In the genomic region with DNA sequence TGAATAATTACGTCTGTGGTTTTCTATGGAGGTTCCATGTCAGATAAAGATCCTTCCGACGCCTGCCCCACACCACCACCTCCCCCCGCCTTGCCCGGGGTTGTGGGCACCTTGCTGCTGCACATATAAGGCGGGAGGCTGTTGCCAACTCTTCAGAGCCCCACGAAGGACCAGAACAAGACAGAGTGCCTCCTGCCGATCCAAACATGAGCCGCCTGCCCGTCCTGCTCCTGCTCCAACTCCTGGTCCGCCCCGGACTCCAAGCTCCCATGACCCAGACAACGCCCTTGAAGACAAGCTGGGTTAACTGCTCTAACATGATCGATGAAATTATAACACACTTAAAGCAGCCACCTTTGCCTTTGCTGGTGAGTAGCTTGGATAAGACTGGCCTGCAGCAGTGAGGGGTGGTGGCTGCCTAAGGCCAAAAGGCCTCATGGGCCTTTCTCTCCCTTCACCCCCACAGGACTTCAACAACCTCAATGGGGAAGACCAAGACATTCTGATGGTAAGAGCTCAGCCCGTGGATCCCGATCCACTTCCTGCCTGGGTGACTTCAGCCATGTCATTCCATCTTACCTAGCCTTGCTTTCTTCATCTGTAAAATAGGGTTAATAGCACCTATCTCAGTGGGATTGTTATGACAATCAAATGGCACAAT, we compare ENCODE assay signal across 16 cellular contexts. TPM values are rescaled to one million over a fixed set of nuclear protein-coding genes. Genes with fewer than 3 reads are reported as not detected.
DNase-seq lines count a peak whose midpoint lies in the region; ATAC-seq and TF ChIP-seq lines count a peak whose summit lies in the region.
"Had no signal": no experiment of that assay in that cellular context is flagged by ENCODE, and none has a peak within 500 bp of the region (broad histone marks: within the 10 kb centered on the region; RNA-seq: fewer than 3 reads in every experiment).

A gene with protein sequence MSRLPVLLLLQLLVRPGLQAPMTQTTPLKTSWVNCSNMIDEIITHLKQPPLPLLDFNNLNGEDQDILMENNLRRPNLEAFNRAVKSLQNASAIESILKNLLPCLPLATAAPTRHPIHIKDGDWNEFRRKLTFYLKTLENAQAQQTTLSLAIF (plus strand): TSS at position 155 of the 661 bp plus-strand sequence. CDS start 52 bp downstream, at position 207.

- H3K27ac ChIP-seq in left ventricle myocardium inferior (replicated peaks) (no peak within 1 kb of the TSS), left lung (no peak within 1 kb of the TSS), uterus (no peak within 1 kb of the TSS)
- H3K27ac ChIP-seq: psoas muscle had no signal

- H3K36me3 ChIP-seq in left ventricle myocardium inferior (no peaks in the 10 kb centered on the region), left lung (no peaks in the 10 kb centered on the region), uterus (no peaks in the 10 kb centered on the region)

- intact Hi-C loops in left ventricle myocardium inferior (cut with micrococcal nuclease) (no loop called here), Right ventricle myocardium superior (cut with DNase I) (loop anchor here (5.0 to 10.0 kb wide), 2 partner anchors 124 to 473 kb away; no protein-coding TSS in a partner anchor), left lung (cut with DNase I) (no loop called here), uterus (cut with DNase I; ENCODE audit: low total_unique reads) (loop anchor here (5.0 kb wide), 1 partner anchor 473 kb away; no protein-coding TSS in a partner anchor)

- ATAC-seq in Right ventricle myocardium superior (ENCODE audit: poor library complexity), result no peak
- ATAC-seq in left lung, result no peak
- ATAC-seq in GM21717 (IDR thresholded peaks at IDR 0.05; ENCODE audit: unreplicated experiment), result no peak
- ATAC-seq in HG03442 (IDR thresholded peaks at IDR 0.05; ENCODE audit: unreplicated experiment), result no peak
- ATAC-seq: mucosa of descending colon, Panc1, psoas muscle had no signal

- peaks cover 3% of the 10 kb centered on the region for H3K4me1 ChIP-seq in left ventricle myocardium inferior
- H3K4me1 ChIP-seq in left lung, result no peaks in the 10 kb centered on the region
- no peaks in the 10 kb centered on the region for H3K4me1 ChIP-seq in uterus
- H3K4me1 ChIP-seq: psoas muscle had no signal

- in situ Hi-C loops in KBM-7 (cut with MboI; ENCODE audit: low pct_unique_long_range_greater_than_20kb, low sequenced_read_pairs), result loop anchor here (25.0 kb wide), 1 partner anchor 452 kb away; no protein-coding TSS in a partner anchor

- H3K27me3 ChIP-seq in left ventricle myocardium inferior (ENCODE audit: low read depth), result no peaks in the 10 kb centered on the region
- H3K27me3 ChIP-seq in left lung, result no peaks in the 10 kb centered on the region
- no peaks in the 10 kb centered on the region for H3K27me3 ChIP-seq in uterus

- TF ChIP-seq POLR2A in uterus (IDR thresholded peaks at IDR 0.05), result no peak

- TF ChIP-seq CTCF in left ventricle myocardium inferior (IDR thresholded peaks at IDR 0.05; ENCODE audit: borderline replicate concordance) (no peak), left lung (IDR thresholded peaks at IDR 0.05) (no peak), uterus (IDR thresholded peaks at IDR 0.05) (no peak)

- H3K4me3 ChIP-seq in left ventricle myocardium inferior (no peak within 1 kb of the TSS), left lung (no peak within 1 kb of the TSS), uterus (no peak within 1 kb of the TSS)
- H3K4me3 ChIP-seq: mucosa of descending colon, psoas muscle had no signal

- no peaks in the 10 kb centered on the region for H3K9me3 ChIP-seq in left ventricle myocardium inferior (replicated peaks)
- H3K9me3 ChIP-seq in left lung, result no peaks in the 10 kb centered on the region
- H3K9me3 ChIP-seq in uterus, result no peaks in the 10 kb centered on the region
- H3K9me3 ChIP-seq: mucosa of descending colon, psoas muscle had no signal

- DNase-seq in left ventricle myocardium inferior (peak; percentile 6), Right ventricle myocardium superior (no peak), left lung (peak; percentile 21 to 55), uterus (peak; percentile 6 to 8), KBM-7 (no peak)
- DNase-seq in activated CD8-positive, alpha-beta memory T cell treated with anti-CD3 and anti-CD28 coated beads, Interleukin-2, amount 50 U/mL, for 48 hours, result peak; percentile 55
- DNase-seq: DMS53; effector CD8-positive, alpha-beta T cell; NCI-H524; stimulated activated CD4-positive, alpha-beta T cell treated with anti-CD3 and anti-CD28 coated beads, Interleukin-1b, Interleukin-23, amount 100 ng/mL, for 48 hours had no signal

RNA-seq across cellular contexts. Expression of the gene that starts here (rescaled TPM):
- total RNA-seq in left ventricle myocardium inferior (not detected), Right ventricle myocardium superior (not detected), left lung (not detected), uterus (not detected)
- total RNA-seq: fibroblast of villous mesenchyme, mucosa of descending colon, psoas muscle had no signal

Comparison
In these comparisons a context has a peak if more than half of its experiments do, and no peak if none do; other contexts are left out.
1. intact Hi-C loops: an anchor here in Right ventricle myocardium superior (5.0 to 10.0 kb wide) and uterus (5.0 kb wide); none called in left ventricle myocardium inferior and left lung.
2. Peak in DNase-seq in left ventricle myocardium inferior; RNA of the gene not detected or under 1 TPM.
3. Peak in DNase-seq in left lung; RNA of the gene not detected or under 1 TPM.
4. Peak in DNase-seq in uterus; RNA of the gene not detected or under 1 TPM.